In the genomic region with DNA sequence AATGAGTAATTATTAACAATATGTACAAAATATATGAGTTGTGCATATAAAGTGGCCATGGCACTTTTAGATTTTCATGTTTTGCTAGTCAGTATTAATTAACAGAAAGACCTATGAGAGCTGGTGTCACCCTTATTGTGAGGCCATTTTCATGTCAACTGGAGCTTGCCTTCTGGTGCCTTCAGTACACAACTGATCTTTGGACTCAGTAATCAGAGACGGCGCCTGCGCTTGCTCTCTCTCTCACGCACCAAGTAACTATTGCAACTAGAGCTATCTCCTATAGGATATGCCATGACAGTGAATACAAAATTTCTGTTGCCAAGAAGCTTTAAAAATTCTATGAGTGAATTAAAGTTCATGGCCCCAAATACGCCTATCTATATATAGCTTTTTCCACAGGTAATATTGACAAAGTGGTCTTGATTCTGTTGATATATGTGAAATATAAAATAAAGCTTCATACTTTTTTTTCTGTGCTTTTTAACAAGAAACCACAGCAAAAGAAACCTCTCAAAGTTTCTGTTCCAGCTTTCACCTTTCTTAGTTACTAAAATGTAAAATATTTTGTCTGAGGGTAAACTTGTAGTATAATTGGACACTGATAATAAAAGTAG, we compare ENCODE assay signal across 1 cellular context.
TF ChIP-seq lines count a peak whose summit lies in the region.

No MANE protein-coding gene starts in this region.

TF ChIP-seq in HepG2, 621 proteins besides CTCF, POLR2A, EP300 and RAD21 (continued from another document):
- no peak for TF ChIP-seq PHB2 (IDR thresholded peaks at IDR 0.05; ENCODE audit: partially characterized antibody)
- TF ChIP-seq YY1 (IDR thresholded peaks at IDR 0.05; ENCODE audit: insufficient read depth, insufficient replicate concordance, low read depth, low read length) = peak; percentile 19
- TF ChIP-seq, protein P1, sequence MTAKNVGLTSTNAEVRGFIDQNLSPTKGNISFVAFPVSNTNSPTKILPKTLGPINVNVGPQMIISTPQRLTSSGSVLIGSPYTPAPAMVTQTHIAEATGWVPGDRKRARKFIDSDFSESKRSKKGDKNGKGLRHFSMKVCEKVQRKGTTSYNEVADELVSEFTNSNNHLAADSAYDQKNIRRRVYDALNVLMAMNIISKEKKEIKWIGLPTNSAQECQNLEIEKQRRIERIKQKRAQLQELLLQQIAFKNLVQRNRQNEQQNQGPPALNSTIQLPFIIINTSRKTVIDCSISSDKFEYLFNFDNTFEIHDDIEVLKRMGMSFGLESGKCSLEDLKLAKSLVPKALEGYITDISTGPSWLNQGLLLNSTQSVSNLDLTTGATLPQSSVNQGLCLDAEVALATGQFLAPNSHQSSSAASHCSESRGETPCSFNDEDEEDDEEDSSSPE (CRISPR knock-in tag; IDR thresholded peaks at IDR 0.05) = no peak
- peak; percentile 68; the same call in 1 of the 2 replicates for TF ChIP-seq SALL1 (CRISPR knock-in tag; IDR thresholded peaks at IDR 0.05)
- no peak for TF ChIP-seq ZNF468 (CRISPR knock-in tag; IDR thresholded peaks at IDR 0.05)
